ENCODE assay signal across 1 cellular context in genomic region chr6:32796848-32797776, GRCh38.
TF ChIP-seq lines count a peak whose summit lies in the region.

No MANE protein-coding gene starts in this region.

TF ChIP-seq in HCT116, 20 proteins besides CTCF, POLR2A, EP300 and RAD21:
- TF ChIP-seq CEBPB (IDR thresholded peaks at IDR 0.05; ENCODE audit: low read depth): peak; percentile 86
- TF ChIP-seq FOSL1 (IDR thresholded peaks at IDR 0.05; ENCODE audit: low read depth): no peak
- TF ChIP-seq ZBTB33 (IDR thresholded peaks at IDR 0.05; ENCODE audit: extremely low read depth, insufficient replicate concordance, low read length): no peak
- TF ChIP-seq POLR2AphosphoS5 (IDR thresholded peaks at IDR 0.05; ENCODE audit: low read depth, low read length): no peak
- TF ChIP-seq JUND (IDR thresholded peaks at IDR 0.05): no peak
TF ChIP-seq in HCT116: peak in this region for 1.
